Comparison of ENCODE assay signal across 10 cellular contexts in genomic region chr3:52281980-52282801, GRCh38. TPM values are rescaled to one million over a fixed set of nuclear protein-coding genes. Genes with fewer than 3 reads are reported as not detected.
DNase-seq lines count a peak whose midpoint lies in the region; ATAC-seq, FAIRE-seq and TF ChIP-seq lines count a peak whose summit lies in the region.
"Had no signal": no experiment of that assay in that cellular context is flagged by ENCODE, and none has a peak within 500 bp of the region (broad histone marks: within the 10 kb centered on the region; RNA-seq: fewer than 3 reads in every experiment).

No MANE protein-coding gene starts in this region.

- ATAC-seq in HG02973 (IDR thresholded peaks at IDR 0.05; ENCODE audit: unreplicated experiment) (no peak), HG03039 (IDR thresholded peaks at IDR 0.05; ENCODE audit: unreplicated experiment) (no peak)

- H3K4me3 ChIP-seq in ascending aorta, result no peak overlapping the region
- H3K4me3 ChIP-seq in osteoblast (ENCODE audit: insufficient read depth, low read length), result no peak overlapping the region

- no peaks in the 10 kb centered on the region for H3K9me3 ChIP-seq in ascending aorta
- H3K9me3 ChIP-seq in osteoblast (ENCODE audit: low read depth, low read length), result no peaks in the 10 kb centered on the region

- H3K79me2 ChIP-seq in osteoblast (ENCODE audit: insufficient read depth, low read length), result peaks cover 12% of the 10 kb centered on the region

- peaks cover 6% of the 10 kb centered on the region for H4K20me1 ChIP-seq in osteoblast (ENCODE audit: insufficient read depth, low read length)

- H3K36me3 ChIP-seq in ascending aorta (no peaks in the 10 kb centered on the region), osteoblast (ENCODE audit: insufficient read depth, low read length) (no peaks in the 10 kb centered on the region)

- no peak for TF ChIP-seq CTCF in ascending aorta (IDR thresholded peaks at IDR 0.05)
- TF ChIP-seq CTCF in osteoblast (IDR thresholded peaks at IDR 0.05; ENCODE audit: extremely low read depth, low read depth, low read length), result no peak

- H3K4me2 ChIP-seq in osteoblast (ENCODE audit: insufficient read depth, low read length), result no peak overlapping the region

- H2AFZ ChIP-seq in osteoblast (ENCODE audit: low read length), result no peak overlapping the region

- H3K4me1 ChIP-seq in ascending aorta, result peaks cover 0 to 32% of the 10 kb centered on the region in 2 donors
- H3K4me1 ChIP-seq in osteoblast (ENCODE audit: insufficient read depth, low read length), result peaks cover 32% of the 10 kb centered on the region

- peak; percentile 47 for FAIRE-seq in RCC 7860 (lab: Jason Lieb, UNC)

- peak overlapping the region; percentile 38 to 60 for H3K27ac ChIP-seq in ascending aorta
- peak overlapping the region; percentile 5 for H3K27ac ChIP-seq in osteoblast (ENCODE audit: low read depth, low read length)

- DNase-seq in ELF-1 (ENCODE audit: low read depth, low spot score), result peak; percentile 51
- peak; percentile 66 for DNase-seq in RCC 7860 (ENCODE audit: low spot score)
- no peak for DNase-seq in ascending aorta (ENCODE audit: low spot score in 2 of 2)
- no peak for DNase-seq in osteoblast (ENCODE audit: insufficient read length, low spot score, missing footprints)
- no peak for DNase-seq in COLO829 (ENCODE audit: low spot score)
- no peak for DNase-seq in pons (ENCODE audit: low spot score)
- DNase-seq: caudate nucleus, NCI-H1105 treated with DMSO at 0.1 percent for 48 hours had no signal

- H3K27me3 ChIP-seq in ascending aorta, result no peaks in the 10 kb centered on the region
- no peaks in the 10 kb centered on the region for H3K27me3 ChIP-seq in osteoblast (ENCODE audit: insufficient read depth, low read length)

- intact Hi-C loops in ascending aorta (cut with DNase I), result loop anchor here (10.0 kb wide), 1 partner anchor 307 kb away; the partner anchor contains the start of genes ABHD14A and ABHD14B

RNA-seq across cellular contexts. Expression of gene WDR82, which starts 3.7 kb away (rescaled TPM):
- total RNA-seq in ascending aorta, result 42.0 TPM
- total RNA-seq in osteoblast, result 54.2 and 58.3 TPM in 2 replicates

RNA-seq across cellular contexts. Expression of gene GLYCTK, which starts 5.4 kb away (rescaled TPM):
- total RNA-seq in ascending aorta (15.5 TPM), osteoblast (13.8 and 15.0 TPM in 2 replicates)

RNA-seq across cellular contexts. Expression of gene DNAH1, which starts 33.9 kb away (rescaled TPM):
- total RNA-seq in ascending aorta (7.6 TPM), osteoblast (8.0 and 8.7 TPM in 2 replicates)

RNA-seq across cellular contexts. Expression of gene PPM1M, which starts 36.6 kb away (rescaled TPM):
- total RNA-seq in ascending aorta (20.3 TPM), osteoblast (23.9 and 28.2 TPM in 2 replicates)

RNA-seq across cellular contexts. Expression of gene TWF2, which starts 43.2 kb away (rescaled TPM):
- total RNA-seq in ascending aorta (162 TPM), osteoblast (115 and 138 TPM in 2 replicates)

Comparison
In these comparisons a context has a peak if more than half of its experiments do, and no peak if none do; other contexts are left out.
1. DNase-seq: peak in ELF-1 (single experiment) and RCC 7860 (single experiment); none in ascending aorta (0 of 2), osteoblast (single experiment), COLO829 (single experiment) and pons (single experiment).